Comparison of ENCODE assay signal across 8 cellular contexts in genomic region chr3:139111392-139112229, GRCh38.
DNase-seq lines count a peak whose midpoint lies in the region; ATAC-seq and TF ChIP-seq lines count a peak whose summit lies in the region.

No MANE protein-coding gene starts in this region.

- H3K9me3 ChIP-seq in DND-41 (ENCODE audit: insufficient read depth, low read length, severe bottlenecking) (no peaks in the 10 kb centered on the region), liver (ENCODE audit: control insufficient read depth in 4 of 4, low read length in 3 of 4) (no peaks in the 10 kb centered on the region)

- ATAC-seq in DND-41 (ENCODE audit: insufficient read depth, low read depth) = peak; percentile 84

- DNase-seq in DND-41 (peak; percentile 58), HFF-Myc (ENCODE audit: extremely low read depth, low read depth) (peak; percentile 36), NCI-H2171 treated with DMSO at 0.1 percent for 48 hours (lab: John Stamatoyannopoulos, UW) (peak; percentile 51), dedifferentiated amniotic fluid mesenchymal stem cell (ENCODE audit: extremely low spot score) (peak; percentile 70), DMS153 treated with DMSO at 0.1 percent for 48 hours (lab: John Stamatoyannopoulos, UW; ENCODE audit: unreplicated experiment) (no peak)
- peak; percentile 28 to 43 for DNase-seq in activated CD4-positive, alpha-beta T cell treated with anti-CD3 and anti-CD28 coated beads for 4 hours
- peak; percentile 19 to 69 (median 34) for DNase-seq in stimulated activated CD4-positive, alpha-beta T cell treated with anti-CD3 and anti-CD28 coated beads, TNF-alpha, amount 100 ng/mL, for 48 hours (ENCODE audit: low read depth in 3 of 3)

- no peak overlapping the region for H3K9ac ChIP-seq in DND-41 (ENCODE audit: low read depth, low read length)
- no peak overlapping the region for H3K9ac ChIP-seq in liver (ENCODE audit: low read depth in 1 of 2, low read length in 2 of 2)

- H3K36me3 ChIP-seq in DND-41 (ENCODE audit: insufficient read depth, low read length) = no peaks in the 10 kb centered on the region
- no peaks in the 10 kb centered on the region for H3K36me3 ChIP-seq in liver (ENCODE audit: control insufficient read depth in 4 of 4, insufficient read depth in 3 of 4, low read depth in 1 of 4, low read length in 3 of 4)

- TF ChIP-seq CTCF in DND-41 (IDR thresholded peaks at IDR 0.05; ENCODE audit: borderline replicate concordance, extremely low read depth, low read length, poor library complexity, severe bottlenecking) = peak; percentile 84
- TF ChIP-seq CTCF in HFF-Myc (IDR thresholded peaks at IDR 0.05; ENCODE audit: low read depth, low read length, missing control alignments) = peak; percentile 90
- peak; percentile 74 for TF ChIP-seq CTCF in liver (IDR thresholded peaks at IDR 0.05; ENCODE audit: low read depth, low read length, missing input control)

- H3K27me3 ChIP-seq in DND-41 (ENCODE audit: insufficient read depth, low read length, poor library complexity) = peaks cover 8% of the 10 kb centered on the region
- H3K27me3 ChIP-seq in liver (ENCODE audit: control insufficient read depth in 4 of 4, insufficient read depth in 4 of 4, low read length in 3 of 4) = no peaks in the 10 kb centered on the region

- H3K4me3 ChIP-seq in DND-41 (ENCODE audit: low read depth in 1 of 2, low read length in 2 of 2) (no peak overlapping the region), HFF-Myc (replicated peaks; ENCODE audit: low read depth, low read length) (no peak overlapping the region), liver (ENCODE audit: low read depth in 1 of 3, low read length in 3 of 3) (no peak overlapping the region)

- H3K4me1 ChIP-seq in DND-41 (ENCODE audit: insufficient read depth, low read length) = no peaks in the 10 kb centered on the region
- H3K4me1 ChIP-seq in liver (ENCODE audit: control insufficient read depth in 4 of 4, insufficient read depth in 4 of 4, low read length in 3 of 4) = peaks cover 0 to 38% (median 29%) of the 10 kb centered on the region in 4 donors

- H4K20me1 ChIP-seq in DND-41 (ENCODE audit: insufficient read depth, low read length) = no peaks in the 10 kb centered on the region

- 7% methylated on average over 13 of the region's 13 CpGs for WGBS in liver

- no peak overlapping the region for H2AFZ ChIP-seq in DND-41 (ENCODE audit: low read depth, low read length)

- no peak overlapping the region for H3K4me2 ChIP-seq in DND-41 (ENCODE audit: insufficient read depth, low read length)

- no peak overlapping the region for H3K27ac ChIP-seq in DND-41 (ENCODE audit: low read length)
- H3K27ac ChIP-seq in liver (ENCODE audit: low read depth in 1 of 2, low read length in 2 of 2) = no peak overlapping the region

- peak; percentile 81 to 86 for TF ChIP-seq RAD21 in liver (IDR thresholded peaks at IDR 0.05)

- no peaks in the 10 kb centered on the region for H3K79me2 ChIP-seq in DND-41 (ENCODE audit: insufficient read depth, low read length)

TF ChIP-seq in liver, 16 proteins besides CTCF, POLR2A, EP300 and RAD21:
- TF ChIP-seq FOXA1 (IDR thresholded peaks at IDR 0.05) (no peak), ZBTB33 (IDR thresholded peaks at IDR 0.05) (no peak), HNF4A (conservative IDR thresholded peaks at IDR 0.05) (no peak), TAF1 (conservative IDR thresholded peaks at IDR 0.05) (no peak), GABPA (IDR thresholded peaks at IDR 0.05 in 1 of 2, conservative IDR thresholded peaks at IDR 0.05 in 1 of 2) (no peak), JUND (IDR thresholded peaks at IDR 0.05) (no peak), FOXA2 (IDR thresholded peaks at IDR 0.05) (no peak), NR2F2 (IDR thresholded peaks at IDR 0.05) (no peak), REST (IDR thresholded peaks at IDR 0.05) (no peak), YY1 (IDR thresholded peaks at IDR 0.05) (no peak), ATF3 (IDR thresholded peaks at IDR 0.05) (no peak), RXRA (IDR thresholded peaks at IDR 0.05) (no peak), MAX (IDR thresholded peaks at IDR 0.05) (no peak), EGR1 (IDR thresholded peaks at IDR 0.05; ENCODE audit: low read depth in 2 of 2) (no peak), SP1 (IDR thresholded peaks at IDR 0.05) (no peak), HNF4G (IDR thresholded peaks at IDR 0.05) (no peak)
